Comparison of ENCODE assay signal across 8 cellular contexts in genomic region chr1:167442142-167442848, GRCh38.
A peak's percentile ranks its signal among the peaks of the same experiment; 100 is the strongest.
DNase-seq lines count a peak whose midpoint lies in the region; ATAC-seq, FAIRE-seq and TF ChIP-seq lines count a peak whose summit lies in the region.

No MANE protein-coding gene starts in this region.

- H3K27ac ChIP-seq in A549 (peak overlapping the region in 1 of 2 experiments; percentile 14; a peak in 1 of 6 replicates), VCaP (no peak overlapping the region), brain microvascular endothelial cell (no peak overlapping the region)

- TF ChIP-seq EP300 in A549 (IDR thresholded peaks at IDR 0.05): no peak

- DNase-seq in A549 (ENCODE audit: low read depth in 1 of 2, low spot score in 1 of 2): peak; percentile 79 to 93
- DNase-seq in NCI-H2107 (lab: John Stamatoyannopoulos, UW): peak; percentile 51
- peak; percentile 59 for DNase-seq in brain microvascular endothelial cell
- peak; percentile 69 for DNase-seq in iris pigment epithelial cell (ENCODE audit: low read depth)
- peak; percentile 79 to 83 for DNase-seq in stimulated activated CD4-positive, alpha-beta T cell treated with anti-CD3 and anti-CD28 coated beads, Interleukin-15, amount 100 ng/mL, for 48 hours (ENCODE audit: low read depth in 2 of 2)

- H3K9me3 ChIP-seq in A549: no peaks in the 10 kb centered on the region

- POLR2A ChIA-PET in A549 (lab: Yijun Ruan, JAX): no interaction called here

- ATAC-seq in A549 (peak; percentile 95 to 96), GM18505 (IDR thresholded peaks at IDR 0.05; ENCODE audit: unreplicated experiment) (peak; percentile 82), HG03039 (IDR thresholded peaks at IDR 0.05; ENCODE audit: unreplicated experiment) (peak; percentile 76)

- H3K36me3 ChIP-seq in brain microvascular endothelial cell (replicated peaks): no peaks in the 10 kb centered on the region

- TF ChIP-seq POLR2A in A549 (IDR thresholded peaks at IDR 0.05; ENCODE audit: low read length) (no peak), GM18505 (IDR thresholded peaks at IDR 0.05; ENCODE audit: borderline replicate concordance, extremely low read depth, insufficient read depth, insufficient read length) (no peak)

- no peaks in the 10 kb centered on the region for H3K27me3 ChIP-seq in brain microvascular endothelial cell (replicated peaks)

- H3K4me3 ChIP-seq in A549: no peak overlapping the region
- no peak overlapping the region for H3K4me3 ChIP-seq in brain microvascular endothelial cell (ENCODE audit: low read depth, low read length)

- WGBS in A549 (ENCODE audit: missing lambda C conversion rate): 43% methylated on average over 12 of the region's 12 CpGs

- H3K4me2 ChIP-seq in A549: no peak overlapping the region

- H3K4me1 ChIP-seq in A549: peaks cover 3% of the 10 kb centered on the region; the same call in 2 of the 3 replicates

- in situ Hi-C loops in brain microvascular endothelial cell (cut with HindIII; ENCODE audit: low pct_ligation_motif_present, low sequenced_read_pairs): no loop called here

- TF ChIP-seq CTCF in A549 (IDR thresholded peaks at IDR 0.05) (peak; percentile 91), VCaP (conservative IDR thresholded peaks at IDR 0.05) (peak; percentile 94), brain microvascular endothelial cell (IDR thresholded peaks at IDR 0.05; ENCODE audit: low read depth, low read length, missing control alignments) (peak; percentile 90)

- CTCF ChIA-PET in A549 (lab: Yijun Ruan, JAX): interaction anchor here (0.7 to 8.3 kb wide), 38 partner anchors 9 to 532 kb away, joined by 3 to 72 read pairs (median 4); no protein-coding TSS in a partner anchor

- FAIRE-seq in A549 (lab: Jason Lieb, UNC): no peak

- peak; percentile 92 for TF ChIP-seq RAD21 in A549 (conservative IDR thresholded peaks at IDR 0.05 in 1 of 2, IDR thresholded peaks at IDR 0.05 in 1 of 2)

TF ChIP-seq in A549, 52 proteins besides CTCF, POLR2A, EP300 and RAD21:
- TF ChIP-seq ESRRA (IDR thresholded peaks at IDR 0.05; ENCODE audit: borderline replicate concordance, low read length) (no peak), SMC3 (IDR thresholded peaks at IDR 0.05) (peak; percentile 96)
